ENCODE assay signal across 22 cellular contexts in genomic region chr18:47550611-47551010, GRCh38.
DNase-seq lines count a peak whose midpoint lies in the region; ATAC-seq, FAIRE-seq and TF ChIP-seq lines count a peak whose summit lies in the region.
"Had no signal": no experiment of that assay in that cellular context is flagged by ENCODE, and none has a peak within 500 bp of the region (broad histone marks: within the 10 kb centered on the region; RNA-seq: fewer than 3 reads in every experiment).

No MANE protein-coding gene starts in this region.

- H3K9me3 Mint-ChIP-seq in osteocyte (ENCODE audit: unreplicated experiment): no peaks in the 10 kb centered on the region
- H3K9me3 Mint-ChIP-seq in CD8-positive, alpha-beta memory T cell: peaks cover 0 to 3% (median 0%) of the 10 kb centered on the region in 5 donors
- H3K9me3 Mint-ChIP-seq: CD4-positive, CD25-positive, alpha-beta regulatory T cell had no signal

- no peak for DNase-seq in H1 (ENCODE audit: low read depth in 1 of 2, low spot score in 2 of 2)
- peak; percentile 78 for DNase-seq in osteocyte (ENCODE audit: extremely low spot score, unreplicated experiment)
- DNase-seq in posterior vena cava (ENCODE audit: low spot score): no peak
- DNase-seq in CD8-positive, alpha-beta memory T cell: no peak
- DNase-seq: 8988T; ACHN; BE2C; C1 segment of cervical spinal cord; Caco-2; Calu3; CD4-positive, alpha-beta memory T cell; CD4-positive, CD25-positive, alpha-beta regulatory T cell; DMS79 treated with DMSO at 0.1 percent for 48 hours; GF-D8 had no signal

- H3K36me3 ChIP-seq in H1 (ENCODE audit: control insufficient read depth in 2 of 4, insufficient read depth in 4 of 4, low read length in 3 of 4): no peaks in the 10 kb centered on the region
- H3K36me3 ChIP-seq in CD8-positive, alpha-beta memory T cell (ENCODE audit: insufficient read depth, low read length): no peaks in the 10 kb centered on the region
- H3K36me3 ChIP-seq: BE2C, BLaER1 had no signal

- no peak overlapping the region for H2BK15ac ChIP-seq in H1 (ENCODE audit: low read length)

- peak overlapping the region; percentile 1; the same call in 1 of the 2 replicates for H4K8ac ChIP-seq in H1 (ENCODE audit: extremely low read depth, insufficient read depth, low read length)

- H2BK120ac ChIP-seq in H1 (replicated peaks; ENCODE audit: low read depth, low read length): no peak overlapping the region

- ATAC-seq in HG03520 (IDR thresholded peaks at IDR 0.05; ENCODE audit: unreplicated experiment): no peak

- H4K91ac ChIP-seq in H1 (replicated peaks; ENCODE audit: insufficient read length, low read length): no peak overlapping the region

- no peak overlapping the region for H3K18ac ChIP-seq in H1 (ENCODE audit: extremely low read depth, low read length)

- CTCF ChIA-PET in H1 (lab: Charles Lee; ENCODE audit: partially characterized antibody): interaction anchor here (1.1 kb wide), 1 partner anchor 335 kb away, joined by 3 read pairs; no protein-coding TSS in a partner anchor
- CTCF ChIA-PET in CD8-positive, alpha-beta memory T cell (lab: Charles Lee): no interaction called here

- no peaks in the 10 kb centered on the region for H4K20me1 ChIP-seq in H1 (replicated peaks in 1 of 2; ENCODE audit: control insufficient read depth in 1 of 2, insufficient read depth in 2 of 2, low read length in 2 of 2)
- H4K20me1 ChIP-seq: BLaER1 had no signal

- H2BK5ac ChIP-seq in H1 (ENCODE audit: low read depth, low read length): no peak overlapping the region

- no peak overlapping the region for H3K4me2 ChIP-seq in H1 (ENCODE audit: insufficient read depth in 1 of 2, low read depth in 2 of 2, low read length in 2 of 2)

- WGBS in H1 (ENCODE audit: extremely low coverage in 1 of 2, insufficient coverage in 1 of 2, insufficient read length in 1 of 2, insufficient replicate concordance in 2 of 2, low coverage in 1 of 2, low lambda C conversion rate in 2 of 2, missing lambda C conversion rate in 1 of 2), 2 experiments: 93% methylated on average over 2 of the region's 2 CpGs; no CpG with 5 or more reads in 1 of the 2 experiments

- H3K4ac ChIP-seq in H1 (replicated peaks; ENCODE audit: insufficient read length, low read depth, low read length): no peak overlapping the region

- no peaks in the 10 kb centered on the region for H3K4me1 ChIP-seq in H1 (replicated peaks in 1 of 4; ENCODE audit: control insufficient read depth in 3 of 4, insufficient read depth in 4 of 4, low read length in 3 of 4)
- H3K4me1 ChIP-seq in CD8-positive, alpha-beta memory T cell (ENCODE audit: insufficient read depth, low read length): no peaks in the 10 kb centered on the region
- H3K4me1 ChIP-seq: BE2C, Caco-2 had no signal

- no peak for TF ChIP-seq POLR2A in H1 (IDR thresholded peaks at IDR 0.05; ENCODE audit: control extremely low read depth in 1 of 2, low read depth in 2 of 2, low read length in 2 of 2)

- no peak overlapping the region for H2AFZ ChIP-seq in H1 (ENCODE audit: low read length)

- no peak overlapping the region for H3K27ac Mint-ChIP-seq in osteocyte (ENCODE audit: unreplicated experiment)
- H3K27ac Mint-ChIP-seq in CD8-positive, alpha-beta memory T cell: no peak overlapping the region
- H3K27ac Mint-ChIP-seq: CD4-positive, alpha-beta memory T cell; CD4-positive, CD25-positive, alpha-beta regulatory T cell had no signal

- TF ChIP-seq CTCF in H1 (IDR thresholded peaks at IDR 0.05; ENCODE audit: control extremely low read depth in 1 of 3, insufficient read depth in 1 of 3, low read depth in 1 of 3, low read length in 3 of 3) (no peak), osteocyte (IDR thresholded peaks at IDR 0.05) (no peak)

- no peaks in the 10 kb centered on the region for H3K79me1 ChIP-seq in H1 (ENCODE audit: low read depth, low read length)

- no peaks in the 10 kb centered on the region for H3K27me3 ChIP-seq in H1 (replicated peaks in 1 of 4; ENCODE audit: control insufficient read depth in 3 of 4, extremely low read depth in 1 of 4, insufficient read depth in 3 of 4, low read length in 3 of 4)
- H3K27me3 ChIP-seq in CD8-positive, alpha-beta memory T cell (ENCODE audit: insufficient read depth, low read length, poor library complexity, severe bottlenecking): no peaks in the 10 kb centered on the region
- H3K27me3 ChIP-seq: BE2C, BLaER1 had no signal

- H3K56ac ChIP-seq in H1 (replicated peaks; ENCODE audit: insufficient read length, low read depth, low read length): no peak overlapping the region

- no peak overlapping the region for H3K27ac ChIP-seq in H1 (ENCODE audit: low read depth, low read length)
- no peak overlapping the region for H3K27ac ChIP-seq in CD8-positive, alpha-beta memory T cell (ENCODE audit: low read depth, low read length)
- H3K27ac ChIP-seq: BLaER1 had no signal

- no peak for TF ChIP-seq EP300 in H1 (IDR thresholded peaks at IDR 0.05; ENCODE audit: borderline replicate concordance in 1 of 2, low read depth in 2 of 2, low read length in 2 of 2)

- H2AK5ac ChIP-seq in H1 (ENCODE audit: low read depth, low read length): no peak overlapping the region

- no peaks in the 10 kb centered on the region for H3K4me1 Mint-ChIP-seq in osteocyte (ENCODE audit: unreplicated experiment)
- no peaks in the 10 kb centered on the region for H3K4me1 Mint-ChIP-seq in CD8-positive, alpha-beta memory T cell
- H3K4me1 Mint-ChIP-seq: CD14-positive monocyte; CD4-positive, alpha-beta memory T cell; CD4-positive, CD25-positive, alpha-beta regulatory T cell had no signal

- H3K36me3 Mint-ChIP-seq in osteocyte (ENCODE audit: unreplicated experiment): no peaks in the 10 kb centered on the region
- H3K36me3 Mint-ChIP-seq in CD8-positive, alpha-beta memory T cell: no peaks in the 10 kb centered on the region
- H3K36me3 Mint-ChIP-seq: CD14-positive monocyte; CD4-positive, alpha-beta memory T cell; CD4-positive, CD25-positive, alpha-beta regulatory T cell had no signal

- H3K9me3 ChIP-seq in H1 (ENCODE audit: insufficient read depth in 2 of 2, low read depth in 1 of 2, low read length in 1 of 2): no peaks in the 10 kb centered on the region
- no peaks in the 10 kb centered on the region for H3K9me3 ChIP-seq in CD8-positive, alpha-beta memory T cell (ENCODE audit: low read length)
- H3K9me3 ChIP-seq: BE2C, BLaER1, Caco-2 had no signal

- TF ChIP-seq RAD21 in H1 (IDR thresholded peaks at IDR 0.05 in 1 of 2, conservative IDR thresholded peaks at IDR 0.05 in 1 of 2; ENCODE audit: low read depth in 2 of 2, low read length in 2 of 2): no peak

- H3K9ac ChIP-seq in H1 (replicated peaks in 1 of 4; ENCODE audit: extremely low read depth in 1 of 4, low read depth in 3 of 4, low read length in 3 of 4): no peak overlapping the region
- H3K9ac ChIP-seq: BLaER1 had no signal

- H3K23me2 ChIP-seq in H1 (ENCODE audit: low read depth, low read length): no peaks in the 10 kb centered on the region; the same call in 1 of the 2 replicates

- H3K23ac ChIP-seq in H1 (ENCODE audit: insufficient read length): no peak overlapping the region

- no peak overlapping the region for H4K5ac ChIP-seq in H1 (ENCODE audit: insufficient read length, low read depth, low read length)

- intact Hi-C loops in posterior vena cava (cut with DNase I): no loop called here

- POLR2A ChIA-PET in H1 (lab: Charles Lee; ENCODE audit: partially characterized antibody): no interaction called here
- POLR2A ChIA-PET in CD8-positive, alpha-beta memory T cell (lab: Charles Lee): no interaction called here

- no peaks in the 10 kb centered on the region for H3K27me3 Mint-ChIP-seq in osteocyte (ENCODE audit: unreplicated experiment)
- peaks cover 6 to 7% of the 10 kb centered on the region in 2 donors for H3K27me3 Mint-ChIP-seq in CD8-positive, alpha-beta memory T cell
- H3K27me3 Mint-ChIP-seq: CD4-positive, CD25-positive, alpha-beta regulatory T cell had no signal

- no peak for FAIRE-seq in H1 (lab: Jason Lieb, UNC)
- FAIRE-seq: A204.1, D721Med, G401.6, GM12891, GM19239 had no signal

- no peak overlapping the region for H2BK20ac ChIP-seq in H1 (ENCODE audit: low read length)

- H3K4me3 Mint-ChIP-seq in osteocyte (ENCODE audit: unreplicated experiment): no peak overlapping the region
- H3K4me3 Mint-ChIP-seq in CD8-positive, alpha-beta memory T cell: no peak overlapping the region
- H3K4me3 Mint-ChIP-seq: CD14-positive monocyte; CD4-positive, alpha-beta memory T cell; CD4-positive, CD25-positive, alpha-beta regulatory T cell had no signal

- H2BK12ac ChIP-seq in H1 (ENCODE audit: low read depth, low read length): no peak overlapping the region

- H3K14ac ChIP-seq in H1 (ENCODE audit: insufficient read length): no peak overlapping the region

- H3K4me3 ChIP-seq in H1 (ENCODE audit: extremely low read depth in 1 of 4, insufficient read depth in 2 of 4, low read depth in 3 of 4, low read length in 4 of 4): no peak overlapping the region
- no peak overlapping the region for H3K4me3 ChIP-seq in CD8-positive, alpha-beta memory T cell (ENCODE audit: low read length)
- H3K4me3 ChIP-seq: BLaER1 had no signal

- H3K79me2 ChIP-seq in H1 (ENCODE audit: control insufficient read depth in 1 of 2, insufficient read depth in 2 of 2, low read length in 2 of 2): no peaks in the 10 kb centered on the region

TF ChIP-seq in H1, 55 proteins besides CTCF, POLR2A, EP300 and RAD21 (continues in another document):
- TF ChIP-seq CHD2 (IDR thresholded peaks at IDR 0.05; ENCODE audit: low read length) (no peak), RBBP5 (IDR thresholded peaks at IDR 0.05; ENCODE audit: borderline replicate concordance, low read depth, low read length) (no peak), BRCA1 (IDR thresholded peaks at IDR 0.05; ENCODE audit: low read depth, low read length) (no peak), BACH1 (IDR thresholded peaks at IDR 0.05; ENCODE audit: low read length) (no peak), TAF1 (IDR thresholded peaks at IDR 0.05; ENCODE audit: low read depth, low read length) (no peak), EGR1 (IDR thresholded peaks at IDR 0.05; ENCODE audit: borderline replicate concordance, low read depth, low read length) (no peak), TEAD4 (IDR thresholded peaks at IDR 0.05; ENCODE audit: low read depth, low read length) (no peak), SIN3A (conservative IDR thresholded peaks at IDR 0.05 in 1 of 2, IDR thresholded peaks at IDR 0.05 in 1 of 2; ENCODE audit: low read depth in 1 of 2, low read length in 2 of 2) (no peak), SIRT6 (IDR thresholded peaks at IDR 0.05; ENCODE audit: low read length) (no peak), E2F6 (IDR thresholded peaks at IDR 0.05) (no peak), RNF2 (IDR thresholded peaks at IDR 0.05; ENCODE audit: borderline replicate concordance, low read depth, low read length, missing control alignments, poor library complexity, severe bottlenecking) (no peak), MAFK (IDR thresholded peaks at IDR 0.05; ENCODE audit: low read depth, low read length) (no peak), NRF1 (IDR thresholded peaks at IDR 0.05; ENCODE audit: low read depth, low read length) (no peak)
